ENCODE assay signal across 18 cellular contexts in genomic region chr4:92328095-92328494, GRCh38. TPM values are rescaled to one million over a fixed set of nuclear protein-coding genes. Genes with fewer than 3 reads are reported as not detected.
DNase-seq lines count a peak whose midpoint lies in the region; ATAC-seq, FAIRE-seq and TF ChIP-seq lines count a peak whose summit lies in the region.
"Had no signal": no experiment of that assay in that cellular context is flagged by ENCODE, and none has a peak within 500 bp of the region (broad histone marks: within the 10 kb centered on the region; RNA-seq: fewer than 3 reads in every experiment).

No MANE protein-coding gene starts in this region.

- no peaks in the 10 kb centered on the region for H3K4me1 ChIP-seq in HEK293 (ENCODE audit: control insufficient read depth, insufficient read depth, low read length)
- H3K4me1 ChIP-seq in GM12878 (ENCODE audit: control insufficient read depth, insufficient read depth, low read length), result no peaks in the 10 kb centered on the region
- no peaks in the 10 kb centered on the region for H3K4me1 ChIP-seq in small intestine (ENCODE audit: control insufficient read depth in 2 of 2, insufficient read depth in 1 of 2, low read depth in 1 of 2, low read length in 1 of 2)
- H3K4me1 ChIP-seq: BLaER1 had no signal

- TF ChIP-seq RAD21 in GM12878 (IDR thresholded peaks at IDR 0.05; ENCODE audit: insufficient read depth, low read depth, low read length), result no peak

- intact Hi-C loops in GM12878 (cut with micrococcal nuclease; ENCODE audit: unreplicated experiment), result no loop called here

- WGBS in GM12878 (ENCODE audit: insufficient coverage, insufficient replicate concordance, low lambda C conversion rate, missing lambda C conversion rate), result 18% methylated on average over 2 of the region's 2 CpGs
- WGBS in small intestine, 3 donors, result 17 to 38% (median 29%) methylated on average over 2 of the region's 2 CpGs

- in situ Hi-C loops in GM12878 (cut with MboI), result no loop called here

- SMC1A ChIA-PET in GM12878 (lab: Charles Lee; ENCODE audit: uncharacterized antibody, unreplicated experiment), result no interaction called here

- no peak for TF ChIP-seq CTCF in HEK293 (tag by site-specific recombination; IDR thresholded peaks at IDR 0.05)
- TF ChIP-seq CTCF in GM12878 (IDR thresholded peaks at IDR 0.05 in 2 of 3, conservative IDR thresholded peaks at IDR 0.05 in 1 of 3; ENCODE audit: control insufficient read depth in 2 of 3, extremely low read depth in 1 of 3, insufficient read depth in 1 of 3, low read depth in 3 of 3, low read length in 3 of 3), result no peak

- BruUV-seq in GM12878 (replicated peaks; lab: Mats Ljungman, UMichigan), result no TSS peak

- RAD21 ChIA-PET in GM12878 (lab: Charles Lee; ENCODE audit: unreplicated experiment), result no interaction called here

- TF ChIP-seq POLR2A in GM12878 (IDR thresholded peaks at IDR 0.05; ENCODE audit: low read depth, low read length), result no peak

- TF ChIP-seq EP300 in GM12878 (IDR thresholded peaks at IDR 0.05; ENCODE audit: borderline replicate concordance in 1 of 2, control insufficient read depth in 1 of 2, low read depth in 2 of 2, low read length in 2 of 2), result no peak

- no peak overlapping the region for H2AFZ ChIP-seq in GM12878 (ENCODE audit: control insufficient read depth, low read depth, low read length)

- no peaks in the 10 kb centered on the region for H3K36me3 ChIP-seq in HEK293 (ENCODE audit: control insufficient read depth in 2 of 2, insufficient read depth in 1 of 2, low read length in 2 of 2)
- no peaks in the 10 kb centered on the region for H3K36me3 ChIP-seq in GM12878 (ENCODE audit: control insufficient read depth in 2 of 2, insufficient read depth in 2 of 2, low read length in 1 of 2)
- H3K36me3 ChIP-seq in small intestine (ENCODE audit: control insufficient read depth in 2 of 2, insufficient read depth in 2 of 2, low read length in 2 of 2), result no peaks in the 10 kb centered on the region
- H3K36me3 ChIP-seq: BLaER1 had no signal

- POLR2A ChIA-PET in HEK293 (lab: Yijun Ruan, JAX) (no interaction called here), GM12878 (lab: Charles Lee) (no interaction called here)

- H3K9ac ChIP-seq in GM12878 (ENCODE audit: control insufficient read depth, insufficient read depth, low read length), result no peak overlapping the region
- H3K9ac ChIP-seq: BLaER1 had no signal

- ATAC-seq in GM12878, result no peak

- H3K4me3 ChIP-seq in HEK293 (ENCODE audit: low read depth, low read length) (no peak overlapping the region), GM12878 (no peak overlapping the region), small intestine (ENCODE audit: low read depth in 1 of 2, low read length in 2 of 2) (no peak overlapping the region)
- H3K4me3 ChIP-seq: BLaER1 had no signal

- H4K20me1 ChIP-seq in GM12878 (ENCODE audit: control insufficient read depth, insufficient read depth), result no peaks in the 10 kb centered on the region
- H4K20me1 ChIP-seq: BLaER1 had no signal

- CTCF ChIA-PET in HEK293 (lab: Yijun Ruan, JAX), result no interaction called here
- CTCF ChIA-PET in GM12878 (lab: Yijun Ruan, JAX), result no interaction called here

- H3K79me2 ChIP-seq in GM12878 (ENCODE audit: control insufficient read depth, insufficient read depth, low read length), result no peaks in the 10 kb centered on the region

- peak; percentile 20 for DNase-seq in NCI-H510A treated with DMSO at 0.1 percent for 48 hours (lab: John Stamatoyannopoulos, UW)
- DNase-seq in NCI-H510A (lab: John Stamatoyannopoulos, UW), result no peak
- no peak for DNase-seq in GM12878 (ENCODE audit: low read depth, low spot score)
- DNase-seq in small intestine, result peak; percentile 8
- no peak for DNase-seq in GF-D8 (lab: John Stamatoyannopoulos, UW)
- DNase-seq in islet precursor cell, result no peak
- DNase-seq: 8988T; CD4-positive, alpha-beta memory T cell; GOT3; H9 had no signal

- H3K9me3 ChIP-seq in HEK293 (ENCODE audit: control insufficient read depth, insufficient read depth, low read depth, low read length) (no peaks in the 10 kb centered on the region), GM12878 (replicated peaks; ENCODE audit: control insufficient read depth, insufficient read depth, low read length) (no peaks in the 10 kb centered on the region), small intestine (ENCODE audit: control insufficient read depth, low read depth) (no peaks in the 10 kb centered on the region)
- H3K9me3 ChIP-seq: BLaER1 had no signal

- FAIRE-seq in GM12878 (lab: Jason Lieb, UNC) (peak; percentile 13), small intestine (lab: Jason Lieb, UNC) (no peak)
- FAIRE-seq: G401.6 had no signal

- H3K4me2 ChIP-seq in GM12878 (ENCODE audit: control insufficient read depth, insufficient read depth), result no peak overlapping the region
- H3K4me2 ChIP-seq: BLaER1 had no signal

- H3K27ac ChIP-seq in HEK293 (ENCODE audit: extremely low read depth, low read depth, low read length) (no peak overlapping the region), GM12878 (ENCODE audit: control insufficient read depth, insufficient read depth) (no peak overlapping the region), small intestine (ENCODE audit: low read depth in 1 of 2, low read length in 1 of 2) (no peak overlapping the region)
- H3K27ac ChIP-seq: BLaER1, HL-60 had no signal

- no peaks in the 10 kb centered on the region for H3K27me3 ChIP-seq in GM12878 (replicated peaks in 1 of 2; ENCODE audit: control insufficient read depth in 2 of 2, insufficient read depth in 2 of 2, low read length in 1 of 2)
- H3K27me3 ChIP-seq in small intestine (ENCODE audit: control insufficient read depth in 2 of 2, insufficient read depth in 2 of 2, low read length in 2 of 2), result no peaks in the 10 kb centered on the region
- H3K27me3 ChIP-seq: BLaER1 had no signal

TF ChIP-seq in HEK293, 187 proteins besides CTCF, POLR2A, EP300 and RAD21:
- TF ChIP-seq TCF7L2 (IDR thresholded peaks at IDR 0.05; ENCODE audit: borderline replicate concordance, low read depth, low read length) (peak; percentile 88), GLIS1 (tag by site-specific recombination; IDR thresholded peaks at IDR 0.05) (no peak), ZNF677 (tag by site-specific recombination; IDR thresholded peaks at IDR 0.05) (no peak)

TF ChIP-seq in GM12878, 131 proteins besides CTCF, POLR2A, EP300 and RAD21 (continues in another document):
- TF ChIP-seq ESRRA (IDR thresholded peaks at IDR 0.05; ENCODE audit: low read length) (no peak), PML (IDR thresholded peaks at IDR 0.05; ENCODE audit: low read length) (no peak), ZNF687 (IDR thresholded peaks at IDR 0.05) (no peak), PKNOX1 (IDR thresholded peaks at IDR 0.05) (no peak), RAD51 (IDR thresholded peaks at IDR 0.05) (no peak)

RNA-seq across cellular contexts. Expression of gene GRID2, which starts 24.3 kb away (rescaled TPM):
- total RNA-seq in GM12878 (2013; cell fraction: nucleolus; rRNA removed), result not detected in 2 replicates
- total RNA-seq in GM12878 (2014; rRNA removed) (not detected in 2 replicates), GM12878 (2014; rRNA removed; fragmentation: Illumina TruSeq; extraction: Trizol) (not detected in 2 replicates), GM12878 (2021) (not detected in 2 replicates)
- polyA plus RNA-seq in GM12878 (2011; ENCODE audit: low read depth), result not detected
- polyA plus RNA-seq in GM12878 (2011; rRNA removed) (not detected in 2 replicates), GM12878 (2014; fragmentation: Illumina TruSeq; extraction: Trizol) (not detected in 2 replicates), GM12878 (2014; fragmentation: Nextera tagmentation; extraction: Ambion mirVana) (not detected), GM12878 (2014; rRNA removed) (not detected in 2 replicates), GM12878 (2016; fragmentation: Nextera tagmentation; extraction: Ambion mirVana) (not detected), small intestine (under 1 TPM in 2 of 3 donors, not detected in 1; 0.21 to 0.27 TPM)
- polyA plus RNA-seq in GM12878 (2011; cell fraction: cytosol; rRNA removed), result not detected in 2 replicates
- polyA plus RNA-seq in GM12878 (2011; cell fraction: nucleus; rRNA removed), result not detected in 2 replicates
- not detected in 2 replicates for polyA plus RNA-seq in GM12878 (2012)
- polyA minus RNA-seq in GM12878 (2011; rRNA and poly(A)+ RNA removed), result 0.51 TPM in 1 of 2 replicates, not detected in the other
- not detected in 2 replicates for polyA minus RNA-seq in GM12878 (2011; cell fraction: cytosol; rRNA and poly(A)+ RNA removed)
- not detected in 2 replicates for polyA minus RNA-seq in GM12878 (2011; cell fraction: nucleus; rRNA and poly(A)+ RNA removed)
- total RNA-seq: A673; CD4-positive, alpha-beta memory T cell; HT1080 had no signal
- polyA plus RNA-seq: AG04450; CD14-positive monocyte; CD4-positive, alpha-beta memory T cell had no signal

Comparison
In these comparisons a context has a peak if more than half of its experiments do, and no peak if none do; other contexts are left out.
1. DNase-seq: peak in NCI-H510A treated with DMSO at 0.1 percent for 48 hours (single experiment) and small intestine (single experiment); none in NCI-H510A (single experiment), GM12878 (single experiment), GF-D8 (single experiment) and islet precursor cell (single experiment).